Comparison of ENCODE assay signal across 24 cellular contexts in the genomic region with DNA sequence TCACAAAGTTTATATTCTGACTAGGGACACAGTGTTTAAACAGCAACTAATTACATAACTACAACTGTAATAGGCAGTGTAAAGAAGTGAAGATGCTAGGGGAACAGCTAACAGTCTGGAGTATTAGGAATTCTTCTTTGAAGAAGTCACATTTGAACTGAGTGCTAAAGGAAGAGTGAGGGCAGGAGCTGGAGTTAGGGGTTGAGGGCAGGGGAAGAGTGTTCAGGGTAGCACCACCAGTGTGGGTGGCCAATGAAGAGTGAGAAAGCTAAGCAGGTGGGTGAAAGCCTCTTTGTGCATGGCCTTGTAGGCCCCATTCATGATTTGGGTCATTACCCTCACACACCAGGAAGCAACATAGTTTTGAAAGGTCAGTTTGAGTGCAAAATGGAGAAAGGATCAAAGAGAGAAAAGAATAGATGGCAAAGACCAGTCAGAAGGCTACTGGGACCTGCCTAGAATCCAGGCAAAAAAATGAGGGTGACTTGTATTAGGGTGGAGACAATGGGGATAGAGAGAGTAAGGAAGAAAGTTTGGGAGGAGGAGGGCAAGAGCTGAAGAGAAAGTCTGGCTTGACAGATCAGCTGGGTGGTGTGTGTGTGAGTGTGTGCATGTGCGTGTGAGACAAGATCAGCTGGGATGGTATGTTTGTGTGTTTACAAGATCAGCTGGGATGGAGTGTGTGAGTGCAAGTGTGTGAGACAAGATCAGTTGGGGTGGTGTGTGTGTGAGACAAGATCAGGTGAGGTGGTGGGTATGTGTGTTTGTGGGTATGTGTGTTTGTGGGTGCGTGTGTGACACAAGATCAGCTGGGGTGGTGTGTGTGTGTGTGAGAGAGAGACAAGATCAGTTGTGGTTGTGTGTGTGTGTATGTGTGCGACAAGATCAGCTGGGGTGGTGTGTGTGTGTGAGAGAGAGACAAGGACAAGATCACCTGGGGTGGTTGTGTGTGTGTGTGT. TPM values are rescaled to one million over a fixed set of nuclear protein-coding genes. Genes with fewer than 3 reads are reported as not detected.
DNase-seq lines count a peak whose midpoint lies in the region; ATAC-seq, FAIRE-seq and TF ChIP-seq lines count a peak whose summit lies in the region.
"Had no signal": no experiment of that assay in that cellular context is flagged by ENCODE, and none has a peak within 500 bp of the region (broad histone marks: within the 10 kb centered on the region; RNA-seq: fewer than 3 reads in every experiment).

No MANE protein-coding gene starts in this region.

- no peaks in the 10 kb centered on the region for H3K9me3 Mint-ChIP-seq in activated CD4-positive, alpha-beta memory T cell treated with anti-CD3 and anti-CD28 coated beads, Interleukin-2, amount 10 ng/mL, durations not matched to agents 7 days and 5 days
- H3K9me3 Mint-ChIP-seq: CD8-positive, alpha-beta T cell; H9; T-helper 1 cell treated with Interleukin-12 subunit alpha and Interleukin-12 subunit beta and Interleukin-4 antibody, amounts not matched to agents 30 μg/mL and 1 μg/mL, for 36 hours had no signal

- RAD21 ChIA-PET in GM12878 (lab: Charles Lee; ENCODE audit: unreplicated experiment): no interaction called here

- CTCF ChIA-PET in GM12878 (lab: Yijun Ruan, JAX): interaction anchor here (0.6 to 6.5 kb wide), 5 partner anchors 13 to 374 kb away, joined by 3 to 34 read pairs (median 4); no protein-coding TSS in a partner anchor
- CTCF ChIA-PET in activated CD4-positive, alpha-beta memory T cell treated with anti-CD3 and anti-CD28 coated beads, Interleukin-2, amount 10 ng/mL, durations not matched to agents 7 days and 5 days (lab: Charles Lee): interaction anchor here (1.2 to 2.0 kb wide), 2 partner anchors 68 to 184 kb away, joined by 3 to 6 read pairs; no protein-coding TSS in a partner anchor

- H3K4me2 ChIP-seq in GM12878 (ENCODE audit: control insufficient read depth, insufficient read depth): no peak overlapping the region

- no peak overlapping the region for H3K27ac Mint-ChIP-seq in activated CD4-positive, alpha-beta memory T cell treated with anti-CD3 and anti-CD28 coated beads, Interleukin-2, amount 10 ng/mL, durations not matched to agents 7 days and 5 days
- H3K27ac Mint-ChIP-seq: CD8-positive, alpha-beta T cell; H9; T-helper 1 cell treated with Interleukin-12 subunit alpha and Interleukin-12 subunit beta and Interleukin-4 antibody, amounts not matched to agents 30 μg/mL and 1 μg/mL, for 36 hours had no signal

- no peaks in the 10 kb centered on the region for H3K9me3 ChIP-seq in GM12878 (replicated peaks; ENCODE audit: control insufficient read depth, insufficient read depth, low read length)
- H3K9me3 ChIP-seq: MG63, Peyer's patch, tibial artery had no signal

- no peak for TF ChIP-seq RAD21 in GM12878 (IDR thresholded peaks at IDR 0.05; ENCODE audit: insufficient read depth, low read depth, low read length)

- intact Hi-C loops in GM12878 (cut with micrococcal nuclease; ENCODE audit: unreplicated experiment): no loop called here

- TF ChIP-seq CTCF in GM12878 (IDR thresholded peaks at IDR 0.05 in 2 of 3, conservative IDR thresholded peaks at IDR 0.05 in 1 of 3; ENCODE audit: control insufficient read depth in 2 of 3, extremely low read depth in 1 of 3, insufficient read depth in 1 of 3, low read depth in 3 of 3, low read length in 3 of 3): no peak

- H3K27me3 Mint-ChIP-seq in activated CD4-positive, alpha-beta memory T cell treated with anti-CD3 and anti-CD28 coated beads, Interleukin-2, amount 10 ng/mL, durations not matched to agents 7 days and 5 days: no peaks in the 10 kb centered on the region

- no peak for DNase-seq in GM12878 (ENCODE audit: low read depth, low spot score)
- DNase-seq in renal cortical epithelial cell (ENCODE audit: low read depth): peak; percentile 49
- DNase-seq in cortex of kidney (lab: John Stamatoyannopoulos, UW): no peak
- no peak for DNase-seq in medulla oblongata (ENCODE audit: extremely low spot score)
- no peak for DNase-seq in occipital lobe (lab: John Stamatoyannopoulos, UW)
- no peak for DNase-seq in activated CD4-positive, alpha-beta memory T cell treated with anti-CD3 and anti-CD28 coated beads, Interleukin-2, amount 10 ng/mL, durations not matched to agents 7 days and 5 days
- DNase-seq: activated CD4-positive, alpha-beta T cell treated with anti-CD3 and anti-CD28 coated beads for 48 hours; CD8-positive, alpha-beta T cell; effector CD8-positive, alpha-beta T cell; foreskin melanocyte; H9; hypothalamus; MG63; NCI-H1436; NCI-H524; Peyer's patch; stimulated activated CD4-positive, alpha-beta T cell treated with anti-CD3 and anti-CD28 coated beads, Interleukin-4, amount 100 ng/mL, for 1 hour; stimulated activated naive CD4-positive, alpha-beta T cell treated with Interleukin-2 at 50 U/mL for 16 hours; tibial artery had no signal

- no peaks in the 10 kb centered on the region for H3K4me1 Mint-ChIP-seq in activated CD4-positive, alpha-beta memory T cell treated with anti-CD3 and anti-CD28 coated beads, Interleukin-2, amount 10 ng/mL, durations not matched to agents 7 days and 5 days
- H3K4me1 Mint-ChIP-seq: H9 had no signal

- no peaks in the 10 kb centered on the region for H3K36me3 ChIP-seq in GM12878 (ENCODE audit: control insufficient read depth in 2 of 2, insufficient read depth in 2 of 2, low read length in 1 of 2)
- H3K36me3 ChIP-seq: MG63, Peyer's patch, tibial artery had no signal

- FAIRE-seq in GM12878 (lab: Jason Lieb, UNC): no peak
- FAIRE-seq: islet of Langerhans had no signal

- no peak overlapping the region for H3K4me3 Mint-ChIP-seq in activated CD4-positive, alpha-beta memory T cell treated with anti-CD3 and anti-CD28 coated beads, Interleukin-2, amount 10 ng/mL, durations not matched to agents 7 days and 5 days
- H3K4me3 Mint-ChIP-seq: CD8-positive, alpha-beta T cell; H9; T-helper 1 cell treated with Interleukin-12 subunit alpha and Interleukin-12 subunit beta and Interleukin-4 antibody, amounts not matched to agents 30 μg/mL and 1 μg/mL, for 36 hours had no signal

- no peak for TF ChIP-seq EP300 in GM12878 (IDR thresholded peaks at IDR 0.05; ENCODE audit: borderline replicate concordance in 1 of 2, control insufficient read depth in 1 of 2, low read depth in 2 of 2, low read length in 2 of 2)

- no peak overlapping the region for H3K9ac ChIP-seq in GM12878 (ENCODE audit: control insufficient read depth, insufficient read depth, low read length)

- no peak overlapping the region for H2AFZ ChIP-seq in GM12878 (ENCODE audit: control insufficient read depth, low read depth, low read length)

- ATAC-seq in GM18511 (IDR thresholded peaks at IDR 0.05; ENCODE audit: unreplicated experiment) (peak; percentile 53), HG02678 (IDR thresholded peaks at IDR 0.05; ENCODE audit: unreplicated experiment) (peak; percentile 60), GM12878 (peak; percentile 41)
- ATAC-seq: CD8-positive, alpha-beta T cell had no signal

- no peaks in the 10 kb centered on the region for H3K36me3 Mint-ChIP-seq in activated CD4-positive, alpha-beta memory T cell treated with anti-CD3 and anti-CD28 coated beads, Interleukin-2, amount 10 ng/mL, durations not matched to agents 7 days and 5 days (ENCODE audit: low read depth)
- H3K36me3 Mint-ChIP-seq: CD8-positive, alpha-beta T cell had no signal

- peaks cover 9% of the 10 kb centered on the region for H3K4me1 ChIP-seq in GM12878 (ENCODE audit: control insufficient read depth, insufficient read depth, low read length)

- 98% methylated on average over 3 of the region's 3 CpGs for WGBS in GM12878 (ENCODE audit: insufficient coverage, insufficient replicate concordance, low lambda C conversion rate, missing lambda C conversion rate)

- in situ Hi-C loops in GM12878 (cut with MboI): loop anchor here (25.0 kb wide), 1 partner anchor 1212 kb away; a partner anchor contains a TSS

- SMC1A ChIA-PET in GM12878 (lab: Charles Lee; ENCODE audit: uncharacterized antibody, unreplicated experiment): interaction anchor here (0.7 to 2.5 kb wide), 4 partner anchors 14 to 435 kb away, joined by 3 to 6 read pairs (median 4); no protein-coding TSS in a partner anchor

- no peaks in the 10 kb centered on the region for H3K79me2 ChIP-seq in GM12878 (ENCODE audit: control insufficient read depth, insufficient read depth, low read length)

- POLR2A ChIA-PET in GM12878 (lab: Charles Lee): interaction anchor here (0.7 to 1.3 kb wide), 3 partner anchors 46 to 193 kb away, joined by 3 read pairs; no protein-coding TSS in a partner anchor
- POLR2A ChIA-PET in activated CD4-positive, alpha-beta memory T cell treated with anti-CD3 and anti-CD28 coated beads, Interleukin-2, amount 10 ng/mL, durations not matched to agents 7 days and 5 days (lab: Charles Lee): no interaction called here

- H3K4me3 ChIP-seq in GM12878: no peak overlapping the region
- H3K4me3 ChIP-seq: lung, MG63, Peyer's patch, tibial artery had no signal

- no peaks in the 10 kb centered on the region for H3K27me3 ChIP-seq in GM12878 (replicated peaks in 1 of 2; ENCODE audit: control insufficient read depth in 2 of 2, insufficient read depth in 2 of 2, low read length in 1 of 2)
- H3K27me3 ChIP-seq: MG63, Peyer's patch, tibial artery had no signal

- BruUV-seq in GM12878 (replicated peaks; lab: Mats Ljungman, UMichigan): no TSS peak

- no peak for TF ChIP-seq POLR2A in GM12878 (IDR thresholded peaks at IDR 0.05; ENCODE audit: low read depth, low read length)

- H3K27ac ChIP-seq in GM12878 (ENCODE audit: control insufficient read depth, insufficient read depth): no peak overlapping the region
- H3K27ac ChIP-seq: tibial artery had no signal

- H4K20me1 ChIP-seq in GM12878 (ENCODE audit: control insufficient read depth, insufficient read depth): no peaks in the 10 kb centered on the region

RNA-seq across cellular contexts. Expression of a gene that starts 43.6 kb away (rescaled TPM):
- total RNA-seq in GM12878 (2013; cell fraction: nucleolus; rRNA removed): 61.8 and 83.2 TPM in 2 replicates
- 37.7 and 45.5 TPM in 2 replicates for total RNA-seq in GM12878 (2014; rRNA removed)
- total RNA-seq in GM12878 (2014; rRNA removed; fragmentation: Illumina TruSeq; extraction: Trizol): 39.7 and 39.8 TPM in 2 replicates
- 54.1 and 54.2 TPM in 2 replicates for total RNA-seq in GM12878 (2021)
- 6.5 TPM for polyA plus RNA-seq in GM12878 (2011; ENCODE audit: low read depth)
- polyA plus RNA-seq in GM12878 (2011; rRNA removed): 28.1 and 49.6 TPM in 2 replicates
- 7.5 and 9.2 TPM in 2 replicates for polyA plus RNA-seq in GM12878 (2011; cell fraction: cytosol; rRNA removed)
- 10.8 and 15.0 TPM in 2 replicates for polyA plus RNA-seq in GM12878 (2011; cell fraction: nucleus; rRNA removed)
- 10.6 and 13.5 TPM in 2 replicates for polyA plus RNA-seq in GM12878 (2012)
- polyA plus RNA-seq in GM12878 (2014; fragmentation: Illumina TruSeq; extraction: Trizol): 32.6 and 38.0 TPM in 2 replicates
- 10 to 100 TPM in 1 of 2 experiments, 1 to 10 TPM in 1; 7.9 to 11.1 TPM for polyA plus RNA-seq in GM12878 (2014; fragmentation: Nextera tagmentation; extraction: Ambion mirVana)
- polyA plus RNA-seq in GM12878 (2014; rRNA removed): 43.2 and 43.8 TPM in 2 replicates
- 10 to 100 TPM; 42.3 to 46.0 TPM for polyA plus RNA-seq in GM12878 (2016; fragmentation: Nextera tagmentation; extraction: Ambion mirVana)
- 17.5 and 31.1 TPM in 2 replicates for polyA minus RNA-seq in GM12878 (2011; rRNA and poly(A)+ RNA removed)
- polyA minus RNA-seq in GM12878 (2011; cell fraction: cytosol; rRNA and poly(A)+ RNA removed): 11.4 and 16.7 TPM in 2 replicates
- polyA minus RNA-seq in GM12878 (2011; cell fraction: nucleus; rRNA and poly(A)+ RNA removed): 15.0 and 28.9 TPM in 2 replicates
- total RNA-seq in renal cortical epithelial cell: 81.1 and 95.4 TPM in 2 replicates
- 71.3 TPM for total RNA-seq in occipital lobe
- total RNA-seq in activated CD4-positive, alpha-beta memory T cell treated with anti-CD3 and anti-CD28 coated beads, Interleukin-2, amount 10 ng/mL, durations not matched to agents 7 days and 5 days: 10 to 100 TPM; 52.0 to 52.8 TPM
